ENCODE assay signal across 11 cellular contexts in genomic region chr16:89345663-89346150, GRCh38.
DNase-seq lines count a peak whose midpoint lies in the region; ATAC-seq and TF ChIP-seq lines count a peak whose summit lies in the region.
"Had no signal": no experiment of that assay in that cellular context is flagged by ENCODE, and none has a peak within 500 bp of the region (broad histone marks: within the 10 kb centered on the region; RNA-seq: fewer than 3 reads in every experiment).

No MANE protein-coding gene starts in this region.

- H3K27me3 ChIP-seq in trophoblast cell (ENCODE audit: insufficient read depth, low read length) = no peaks in the 10 kb centered on the region

- no peak for ATAC-seq in GM21447 (IDR thresholded peaks at IDR 0.05; ENCODE audit: unreplicated experiment)

- H3K27ac ChIP-seq in trophoblast cell (ENCODE audit: low read depth, low read length) = no peak overlapping the region

- WGBS in trophoblast cell (ENCODE audit: extremely low coverage, insufficient coverage, insufficient read length) = no CpG with 5 or more reads among the region's 9 CpGs

- H4K91ac ChIP-seq in trophoblast cell (ENCODE audit: low read depth, low read length) = no peak overlapping the region

- no peak overlapping the region for H3K4me3 ChIP-seq in epithelial cell of esophagus (ENCODE audit: low read length)
- H3K4me3 ChIP-seq in trophoblast cell (ENCODE audit: low read depth, low read length) = no peak overlapping the region

- no peak overlapping the region for H2BK5ac ChIP-seq in trophoblast cell (ENCODE audit: low read depth, low read length, poor library complexity)

- peaks cover 23% of the 10 kb centered on the region for H3K79me2 ChIP-seq in trophoblast cell (ENCODE audit: control insufficient read depth, insufficient read depth, low read length, poor library complexity)

- no peak overlapping the region for H2BK12ac ChIP-seq in trophoblast cell (ENCODE audit: low read length)

- peaks cover 9 to 16% of the 10 kb centered on the region in 2 experiments for H3K4me1 ChIP-seq in trophoblast cell (ENCODE audit: control insufficient read depth in 1 of 2, insufficient read depth in 2 of 2, low read length in 2 of 2)

- no peaks in the 10 kb centered on the region for H3K79me1 ChIP-seq in trophoblast cell (ENCODE audit: low read length)

- H3K18ac ChIP-seq in trophoblast cell (ENCODE audit: low read length) = no peak overlapping the region

- peak; percentile 47 to 60 for DNase-seq in NCI-H2081 (lab: John Stamatoyannopoulos, UW)
- no peak for DNase-seq in NCI-H2081 treated with DMSO at 0.1 percent for 48 hours (lab: John Stamatoyannopoulos, UW)
- peak; percentile 78 for DNase-seq in NCI-H146 (lab: John Stamatoyannopoulos, UW)
- peak; percentile 60 for DNase-seq in epithelial cell of esophagus (ENCODE audit: low read depth)
- DNase-seq in trophoblast cell = no peak
- DNase-seq in D341Med (ENCODE audit: low spot score) = no peak
- no peak for DNase-seq in stimulated activated naive CD4-positive, alpha-beta T cell (lab: John Stamatoyannopoulos, UW)
- DNase-seq: activated CD4-positive, alpha-beta T cell treated with anti-CD3 and anti-CD28 coated beads, Interleukin-2, amount 50 U/mL, for 48 hours; GF-D8; NCI-H1694 had no signal

- no peak for TF ChIP-seq CTCF in epithelial cell of esophagus (IDR thresholded peaks at IDR 0.05; ENCODE audit: insufficient read depth, low read depth, low read length, missing control alignments)

- no peak overlapping the region for H3K4me2 ChIP-seq in trophoblast cell (ENCODE audit: low read length)

- no peak overlapping the region for H3K14ac ChIP-seq in trophoblast cell (ENCODE audit: low read length)

- no peak overlapping the region for H2AK5ac ChIP-seq in trophoblast cell (ENCODE audit: low read length)

- no peak overlapping the region for H4K12ac ChIP-seq in trophoblast cell (ENCODE audit: low read depth, low read length)

- peaks cover 0 to 2% of the 10 kb centered on the region in 2 experiments for H3K36me3 ChIP-seq in trophoblast cell (ENCODE audit: control insufficient read depth in 1 of 2, insufficient read depth in 2 of 2, low read length in 2 of 2)

- H3K4ac ChIP-seq in trophoblast cell (ENCODE audit: low read depth, low read length) = peak overlapping the region; percentile 33

- no peak overlapping the region for H4K8ac ChIP-seq in trophoblast cell (ENCODE audit: low read depth, low read length)

- H3K23ac ChIP-seq in trophoblast cell (ENCODE audit: low read length) = no peak overlapping the region

- no peak overlapping the region for H2BK120ac ChIP-seq in trophoblast cell (ENCODE audit: insufficient read depth, low read length, poor library complexity)

- no peak overlapping the region for H3K9ac ChIP-seq in trophoblast cell (ENCODE audit: low read length)

- peaks cover 4% of the 10 kb centered on the region for H3K9me3 ChIP-seq in trophoblast cell (ENCODE audit: insufficient read depth, low read depth, low read length)

- H2AFZ ChIP-seq in trophoblast cell (ENCODE audit: insufficient read depth, low read length, poor library complexity) = no peak overlapping the region

Comparison
In these comparisons a context has a peak if more than half of its experiments do, and no peak if none do; other contexts are left out.
1. DNase-seq: peak in NCI-H2081 (2 of 2), NCI-H146 (single experiment) and epithelial cell of esophagus (single experiment); none in NCI-H2081 treated with DMSO at 0.1 percent for 48 hours (single experiment), trophoblast cell (0 of 2), D341Med (single experiment) and stimulated activated naive CD4-positive, alpha-beta T cell (0 of 6).